8 cellular contexts compared by ENCODE assay signal in genomic region chr3:58994746-58995330, GRCh38. TPM values are rescaled to one million over a fixed set of nuclear protein-coding genes. Genes with fewer than 3 reads are reported as not detected.
DNase-seq lines count a peak whose midpoint lies in the region; ATAC-seq and TF ChIP-seq lines count a peak whose summit lies in the region.

No MANE protein-coding gene starts in this region.

- H3K36me3 ChIP-seq in smooth muscle cell (ENCODE audit: low read depth): no peaks in the 10 kb centered on the region

- peaks cover 14% of the 10 kb centered on the region for H3K4me1 ChIP-seq in smooth muscle cell (ENCODE audit: low read depth)

- H3K79me2 ChIP-seq in smooth muscle cell (ENCODE audit: low read depth): no peaks in the 10 kb centered on the region

- H3K27ac ChIP-seq in smooth muscle cell (ENCODE audit: low read depth): no peak overlapping the region

- no peaks in the 10 kb centered on the region for H3K27me3 ChIP-seq in smooth muscle cell (ENCODE audit: low read depth)

- no peaks in the 10 kb centered on the region for H3K9me3 ChIP-seq in smooth muscle cell (replicated peaks; ENCODE audit: low read depth)

- ATAC-seq in GM21576 (IDR thresholded peaks at IDR 0.05; ENCODE audit: unreplicated experiment): peak; percentile 47
- no peak for ATAC-seq in GM19035 (IDR thresholded peaks at IDR 0.05; ENCODE audit: unreplicated experiment)
- ATAC-seq in esophagus mucosa: no peak

- H3K4me3 ChIP-seq in WI38 (ENCODE audit: low read depth, low read length): no peak overlapping the region
- H3K4me3 ChIP-seq in smooth muscle cell: peak overlapping the region; percentile 8

- peak; percentile 71 for TF ChIP-seq CTCF in WI38 (IDR thresholded peaks at IDR 0.05; ENCODE audit: low read depth, low read length)
- TF ChIP-seq CTCF in smooth muscle cell (IDR thresholded peaks at IDR 0.05; ENCODE audit: borderline replicate concordance, insufficient read depth, poor library complexity, severe bottlenecking): peak; percentile 72

- no peak overlapping the region for H3K9ac ChIP-seq in smooth muscle cell (ENCODE audit: low read depth)

- no peaks in the 10 kb centered on the region for H4K20me1 ChIP-seq in smooth muscle cell (ENCODE audit: low read depth)

- H3K4me2 ChIP-seq in smooth muscle cell: peak overlapping the region; percentile 68

- 31% methylated on average over 6 of the region's 6 CpGs for WGBS in smooth muscle cell (ENCODE audit: low lambda C conversion rate)

- peaks cover 11% of the 10 kb centered on the region for H3F3A ChIP-seq in smooth muscle cell (ENCODE audit: low read depth)

- peak; percentile 69 for DNase-seq in D341Med (ENCODE audit: low spot score)
- peak; percentile 72 for DNase-seq in NCI-H2107 treated with DMSO at 0.1 percent for 48 hours (lab: John Stamatoyannopoulos, UW; ENCODE audit: unreplicated experiment)
- DNase-seq in glomerular endothelial cell (ENCODE audit: extremely low read depth, low read depth, low spot score): peak; percentile 33
- DNase-seq in smooth muscle cell (lab: John Stamatoyannopoulos, UW; ENCODE audit: unreplicated experiment): no peak

- H2AFZ ChIP-seq in smooth muscle cell (ENCODE audit: low read depth): peak overlapping the region; percentile 53

RNA-seq across cellular contexts. Expression of gene CFAP20DC, which starts 55.0 kb away (rescaled TPM):
- total RNA-seq in glomerular endothelial cell: 1.2 and 6.7 TPM in 2 replicates
- total RNA-seq in smooth muscle cell: 9.0 and 11.6 TPM in 2 replicates
- 5.5 and 7.9 TPM in 2 replicates for polyA plus RNA-seq in smooth muscle cell
- total RNA-seq in esophagus mucosa: 8.7 TPM
